ENCODE assay signal across 22 cellular contexts in the genomic region with DNA sequence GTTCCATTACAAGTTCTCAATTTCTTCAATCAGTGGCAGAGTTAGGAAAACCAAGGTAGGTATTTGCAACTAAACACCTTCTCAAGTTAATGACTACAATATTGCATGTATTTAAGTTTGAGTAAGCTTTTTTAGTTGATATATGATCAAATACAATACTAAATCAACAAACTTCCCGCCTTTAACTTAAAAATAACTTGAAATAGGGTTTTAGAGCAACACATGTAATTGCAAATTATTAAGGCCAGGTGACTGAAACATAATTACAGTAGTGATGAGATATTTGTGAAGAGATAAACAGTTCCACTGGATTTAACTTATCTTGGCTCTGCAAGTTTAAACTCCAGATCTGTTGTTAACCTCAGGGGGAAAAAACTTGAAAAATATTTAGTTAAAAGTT. TPM values are rescaled to one million over a fixed set of nuclear protein-coding genes. Genes with fewer than 3 reads are reported as not detected.
DNase-seq lines count a peak whose midpoint lies in the region; ATAC-seq and TF ChIP-seq lines count a peak whose summit lies in the region.
"Had no signal": no experiment of that assay in that cellular context is flagged by ENCODE, and none has a peak within 500 bp of the region (broad histone marks: within the 10 kb centered on the region; RNA-seq: fewer than 3 reads in every experiment).

No MANE protein-coding gene starts in this region.

- H3K4me3 Mint-ChIP-seq in brain: peak overlapping the region; percentile 98 to 99 (median 98)
- peak overlapping the region; percentile 98 for H3K4me3 Mint-ChIP-seq in mesothelial cell of epicardium

- no peaks in the 10 kb centered on the region for H3K36me3 ChIP-seq in smooth muscle cell (ENCODE audit: low read depth)
- H3K36me3 ChIP-seq: BLaER1 had no signal

- H3K4me3 ChIP-seq in smooth muscle cell: peak overlapping the region; percentile 74
- H3K4me3 ChIP-seq: BLaER1 had no signal

- H3K27ac Mint-ChIP-seq in brain (peak overlapping the region; percentile 95 to 99 (median 98)), mesothelial cell of epicardium (peak overlapping the region; percentile 98)
- H3K27ac Mint-ChIP-seq: activated CD4-positive, alpha-beta T cell treated with anti-CD3 and anti-CD28 coated beads, Interleukin-2, amount 10 ng/mL, durations not matched to agents 7 days and 5 days had no signal

- H3K27ac ChIP-seq in smooth muscle cell (ENCODE audit: low read depth): no peak overlapping the region
- H3K27ac ChIP-seq: BLaER1, RWPE1, testis had no signal

- no peaks in the 10 kb centered on the region for H3K36me3 Mint-ChIP-seq in brain
- no peaks in the 10 kb centered on the region for H3K36me3 Mint-ChIP-seq in mesothelial cell of epicardium

- H3K9me3 Mint-ChIP-seq in brain (peaks cover 0 to 5% (median 0%) of the 10 kb centered on the region in 5 experiments), mesothelial cell of epicardium (no peaks in the 10 kb centered on the region)
- H3K9me3 Mint-ChIP-seq: activated CD4-positive, alpha-beta T cell treated with anti-CD3 and anti-CD28 coated beads, Interleukin-2, amount 10 ng/mL, durations not matched to agents 7 days and 5 days had no signal

- H3K4me2 ChIP-seq in smooth muscle cell: no peak overlapping the region
- H3K4me2 ChIP-seq: BLaER1 had no signal

- DNase-seq in NCI-H2171 treated with DMSO at 0.1 percent for 48 hours (lab: John Stamatoyannopoulos, UW) (peak; percentile 67), NCI-H2171 (lab: John Stamatoyannopoulos, UW) (no peak), mesothelial cell of epicardium (ENCODE audit: low spot score in 2 of 2, unreplicated experiment in 2 of 2) (no peak), smooth muscle cell (lab: John Stamatoyannopoulos, UW; ENCODE audit: unreplicated experiment) (no peak), HCEC 1CT (no peak), amygdala (lab: John Stamatoyannopoulos, UW) (no peak)
- DNase-seq: activated CD4-positive, alpha-beta T cell treated with anti-CD3 and anti-CD28 coated beads, Interleukin-2, amount 10 ng/mL, durations not matched to agents 7 days and 5 days; activated CD8-positive, alpha-beta memory T cell treated with anti-CD3 and anti-CD28 coated beads, Interleukin-2, amount 50 U/mL, for 48 hours; activated effector memory CD4-positive, alpha-beta T cell treated with anti-CD3 and anti-CD28 coated beads, Interleukin-2, amount 50 U/mL, for 16 hours; amniotic stem cell; caudate nucleus; effector CD4-positive, alpha-beta T cell; KG1; midbrain; NCI-H1436; stimulated activated CD4-positive, alpha-beta T cell treated with anti-CD3 and anti-CD28 coated beads, Interleukin-4, amount 100 ng/mL, for 4 hours; testis had no signal

- H3K9me3 ChIP-seq in smooth muscle cell (replicated peaks; ENCODE audit: low read depth): no peaks in the 10 kb centered on the region
- H3K9me3 ChIP-seq: testis had no signal

- no peaks in the 10 kb centered on the region for H4K20me1 ChIP-seq in smooth muscle cell (ENCODE audit: low read depth)

- peaks cover 59% of the 10 kb centered on the region for H3K27me3 ChIP-seq in smooth muscle cell (ENCODE audit: low read depth)
- H3K27me3 ChIP-seq: testis had no signal

- peaks cover 11% of the 10 kb centered on the region for H3K79me2 ChIP-seq in smooth muscle cell (ENCODE audit: low read depth)

- no peak for ATAC-seq in GM18517 (IDR thresholded peaks at IDR 0.05; ENCODE audit: unreplicated experiment)

- TF ChIP-seq CTCF in brain (conservative IDR thresholded peaks at IDR 0.05) (no peak), mesothelial cell of epicardium (IDR thresholded peaks at IDR 0.05; ENCODE audit: unreplicated experiment) (no peak), smooth muscle cell (IDR thresholded peaks at IDR 0.05; ENCODE audit: borderline replicate concordance, insufficient read depth, poor library complexity, severe bottlenecking) (no peak)

- no peaks in the 10 kb centered on the region for H3F3A ChIP-seq in smooth muscle cell (ENCODE audit: low read depth)

- H3K27me3 Mint-ChIP-seq in brain: peaks cover 28% of the 10 kb centered on the region
- no peaks in the 10 kb centered on the region for H3K27me3 Mint-ChIP-seq in mesothelial cell of epicardium (ENCODE audit: low read depth)

- H3K4me1 ChIP-seq in smooth muscle cell (ENCODE audit: low read depth): peaks cover 10% of the 10 kb centered on the region
- H3K4me1 ChIP-seq: testis had no signal

- H3K4me1 Mint-ChIP-seq in brain (peaks cover 46% of the 10 kb centered on the region), mesothelial cell of epicardium (peaks cover 37% of the 10 kb centered on the region)

- no peak overlapping the region for H3K9ac ChIP-seq in smooth muscle cell (ENCODE audit: low read depth)
- H3K9ac ChIP-seq: BLaER1 had no signal

- no peak overlapping the region for H2AFZ ChIP-seq in smooth muscle cell (ENCODE audit: low read depth)

- 94% methylated on average over 1 of the region's 1 CpG for WGBS in smooth muscle cell (ENCODE audit: low lambda C conversion rate)

RNA-seq across cellular contexts. Expression of gene DACH1, which starts 3.8 kb away (rescaled TPM):
- 7.6 TPM for polyA plus RNA-seq in brain (ENCODE audit: insufficient read depth, low read depth, low replicate concordance)
- 66.8 to 69.0 TPM (median 67.0 TPM) in 3 replicates for total RNA-seq in mesothelial cell of epicardium
- total RNA-seq in smooth muscle cell: 0.85 and 1.6 TPM in 2 replicates
- polyA plus RNA-seq in smooth muscle cell: 0.33 and 1.1 TPM in 2 replicates
- total RNA-seq: activated CD4-positive, alpha-beta T cell treated with anti-CD3 and anti-CD28 coated beads, Interleukin-2, amount 10 ng/mL, durations not matched to agents 7 days and 5 days had no signal
- polyA plus RNA-seq: keratinocyte had no signal

Comparison
In these comparisons a context has a peak if more than half of its experiments do, and no peak if none do; other contexts are left out.
1. RNA of gene DACH1, which starts 3.8 kb away (total RNA-seq): 66.8 to 69.0 TPM in mesothelial cell of epicardium; 0.85 to 1.6 TPM in smooth muscle cell; every median in the first group is over 10 times any median in the second.